In genomic region chr7:135171581-135172291, GRCh38 we compare ENCODE assay signal across 1 cellular context.
TF ChIP-seq lines count a peak whose summit lies in the region.
"Not testable (repeated sequence)": the region's sequence is repeated elsewhere in the genome, so short reads cannot be mapped to it uniquely, and the experiment has no call there.

No MANE protein-coding gene starts in this region.

TF ChIP-seq in HepG2, 621 proteins besides CTCF, POLR2A, EP300 and RAD21 (continued from another document and continues in another):
- TF ChIP-seq ARID5B (CRISPR knock-in tag; IDR thresholded peaks at IDR 0.05) (peak; percentile 60), SALL1 (CRISPR knock-in tag; IDR thresholded peaks at IDR 0.05) (peak; percentile 42; the same call in 1 of the 2 replicates), ZHX2 (IDR thresholded peaks at IDR 0.05; ENCODE audit: low read depth) (0 out of 2 replicates have a peak, but pooled peaks have one; percentile 28), THAP11 (CRISPR knock-in tag; IDR thresholded peaks at IDR 0.05) (peak; percentile 45; the same call in 1 of the 2 replicates), ZSCAN9 (CRISPR knock-in tag; IDR thresholded peaks at IDR 0.05; ENCODE audit: borderline replicate concordance) (peak; percentile 32; the same call in 1 of the 2 replicates), YEATS4 (CRISPR knock-in tag; IDR thresholded peaks at IDR 0.05; ENCODE audit: borderline replicate concordance) (peak; percentile 52; the same call in 1 of the 2 replicates), FOXC1 (CRISPR knock-in tag; IDR thresholded peaks at IDR 0.05; ENCODE audit: borderline replicate concordance) (0 out of 2 replicates have a peak, but pooled peaks have one; percentile 42), KMT2B (CRISPR knock-in tag; IDR thresholded peaks at IDR 0.05) (peak; percentile 45; the same call in 1 of the 2 replicates), MEF2D (CRISPR knock-in tag; IDR thresholded peaks at IDR 0.05) (0 out of 2 replicates have a peak, but pooled peaks have one; percentile 60), ELF3 (CRISPR knock-in tag; IDR thresholded peaks at IDR 0.05) (peak; percentile 73), GFI1 (CRISPR knock-in tag; IDR thresholded peaks at IDR 0.05; ENCODE audit: borderline replicate concordance) (0 out of 2 replicates have a peak, but pooled peaks have one; percentile 37), ZFY (CRISPR knock-in tag; IDR thresholded peaks at IDR 0.05) (peak; percentile 51), ATF1 (CRISPR knock-in tag; IDR thresholded peaks at IDR 0.05) (peak; percentile 47; the same call in 1 of the 2 replicates), ZNF788 (CRISPR knock-in tag; IDR thresholded peaks at IDR 0.05; ENCODE audit: borderline replicate concordance) (peak; percentile 21; the same call in 1 of the 2 replicates), ZFX (CRISPR knock-in tag; IDR thresholded peaks at IDR 0.05; ENCODE audit: low read depth) (peak; percentile 50), MED1 (CRISPR knock-in tag; IDR thresholded peaks at IDR 0.05) (peak; percentile 58; the same call in 1 of the 2 replicates), ZNF772 (CRISPR knock-in tag; IDR thresholded peaks at IDR 0.05) (0 out of 2 replicates have a peak, but pooled peaks have one; percentile 47), ZNF280D (CRISPR knock-in tag; IDR thresholded peaks at IDR 0.05) (0 out of 2 replicates have a peak, but pooled peaks have one; percentile 36), POLR2G (IDR thresholded peaks at IDR 0.05; ENCODE audit: low read depth, low read length) (peak; percentile 91), GTF2F1 (IDR thresholded peaks at IDR 0.05; ENCODE audit: low read length) (0 out of 2 replicates have a peak, but pooled peaks have one; percentile 44), ZNF891 (CRISPR knock-in tag; IDR thresholded peaks at IDR 0.05) (peak; percentile 68; the same call in 1 of the 2 replicates), NONO (CRISPR knock-in tag; conservative IDR thresholded peaks at IDR 0.05) (peak; percentile 50; the same call in 1 of the 2 replicates), TAF1 (CRISPR knock-in tag; IDR thresholded peaks at IDR 0.05) (peak; percentile 84), ZMYM4 (CRISPR knock-in tag; IDR thresholded peaks at IDR 0.05) (peak; percentile 39; the same call in 1 of the 2 replicates), HIVEP1 (CRISPR knock-in tag; IDR thresholded peaks at IDR 0.05) (peak; percentile 50; the same call in 1 of the 2 replicates), TGIF2 (CRISPR knock-in tag; IDR thresholded peaks at IDR 0.05) (peak; percentile 45), ATF3 (CRISPR knock-in tag; IDR thresholded peaks at IDR 0.05) (peak; percentile 72), CEBPG (CRISPR knock-in tag; IDR thresholded peaks at IDR 0.05) (peak; percentile 90), HMGXB4 (CRISPR knock-in tag; IDR thresholded peaks at IDR 0.05; ENCODE audit: borderline replicate concordance in 1 of 2, low read depth in 1 of 2) (peak in 1 of 2 experiments; percentile 47; a peak in 1 of 4 replicates), TEAD3 (CRISPR knock-in tag; optimal IDR thresholded peaks at IDR 0.05; ENCODE audit: borderline replicate concordance) (peak; percentile 76)
- not testable (repeated sequence) for TF ChIP-seq ZHX2 (CRISPR knock-in tag; IDR thresholded peaks at IDR 0.05; ENCODE audit: borderline replicate concordance); NONO (IDR thresholded peaks at IDR 0.05)
- TF ChIP-seq, protein P1, sequence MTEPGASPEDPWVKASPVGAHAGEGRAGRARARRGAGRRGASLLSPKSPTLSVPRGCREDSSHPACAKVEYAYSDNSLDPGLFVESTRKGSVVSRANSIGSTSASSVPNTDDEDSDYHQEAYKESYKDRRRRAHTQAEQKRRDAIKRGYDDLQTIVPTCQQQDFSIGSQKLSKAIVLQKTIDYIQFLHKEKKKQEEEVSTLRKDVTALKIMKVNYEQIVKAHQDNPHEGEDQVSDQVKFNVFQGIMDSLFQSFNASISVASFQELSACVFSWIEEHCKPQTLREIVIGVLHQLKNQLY (CRISPR knock-in tag; IDR thresholded peaks at IDR 0.05) = peak; percentile 31; the same call in 1 of the 2 replicates
- TF ChIP-seq, protein P2, sequence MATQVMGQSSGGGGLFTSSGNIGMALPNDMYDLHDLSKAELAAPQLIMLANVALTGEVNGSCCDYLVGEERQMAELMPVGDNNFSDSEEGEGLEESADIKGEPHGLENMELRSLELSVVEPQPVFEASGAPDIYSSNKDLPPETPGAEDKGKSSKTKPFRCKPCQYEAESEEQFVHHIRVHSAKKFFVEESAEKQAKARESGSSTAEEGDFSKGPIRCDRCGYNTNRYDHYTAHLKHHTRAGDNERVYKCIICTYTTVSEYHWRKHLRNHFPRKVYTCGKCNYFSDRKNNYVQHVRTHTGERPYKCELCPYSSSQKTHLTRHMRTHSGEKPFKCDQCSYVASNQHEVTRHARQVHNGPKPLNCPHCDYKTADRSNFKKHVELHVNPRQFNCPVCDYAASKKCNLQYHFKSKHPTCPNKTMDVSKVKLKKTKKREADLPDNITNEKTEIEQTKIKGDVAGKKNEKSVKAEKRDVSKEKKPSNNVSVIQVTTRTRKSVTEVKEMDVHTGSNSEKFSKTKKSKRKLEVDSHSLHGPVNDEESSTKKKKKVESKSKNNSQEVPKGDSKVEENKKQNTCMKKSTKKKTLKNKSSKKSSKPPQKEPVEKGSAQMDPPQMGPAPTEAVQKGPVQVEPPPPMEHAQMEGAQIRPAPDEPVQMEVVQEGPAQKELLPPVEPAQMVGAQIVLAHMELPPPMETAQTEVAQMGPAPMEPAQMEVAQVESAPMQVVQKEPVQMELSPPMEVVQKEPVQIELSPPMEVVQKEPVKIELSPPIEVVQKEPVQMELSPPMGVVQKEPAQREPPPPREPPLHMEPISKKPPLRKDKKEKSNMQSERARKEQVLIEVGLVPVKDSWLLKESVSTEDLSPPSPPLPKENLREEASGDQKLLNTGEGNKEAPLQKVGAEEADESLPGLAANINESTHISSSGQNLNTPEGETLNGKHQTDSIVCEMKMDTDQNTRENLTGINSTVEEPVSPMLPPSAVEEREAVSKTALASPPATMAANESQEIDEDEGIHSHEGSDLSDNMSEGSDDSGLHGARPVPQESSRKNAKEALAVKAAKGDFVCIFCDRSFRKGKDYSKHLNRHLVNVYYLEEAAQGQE (IDR thresholded peaks at IDR 0.05; ENCODE audit: borderline replicate concordance in 1 of 2, low read depth in 1 of 2, low read length in 2 of 2) = peak in 1 of 2 experiments; percentile 11; a peak in 1 of 4 replicates
